ENCODE assay signal across 14 cellular contexts in the genomic region with DNA sequence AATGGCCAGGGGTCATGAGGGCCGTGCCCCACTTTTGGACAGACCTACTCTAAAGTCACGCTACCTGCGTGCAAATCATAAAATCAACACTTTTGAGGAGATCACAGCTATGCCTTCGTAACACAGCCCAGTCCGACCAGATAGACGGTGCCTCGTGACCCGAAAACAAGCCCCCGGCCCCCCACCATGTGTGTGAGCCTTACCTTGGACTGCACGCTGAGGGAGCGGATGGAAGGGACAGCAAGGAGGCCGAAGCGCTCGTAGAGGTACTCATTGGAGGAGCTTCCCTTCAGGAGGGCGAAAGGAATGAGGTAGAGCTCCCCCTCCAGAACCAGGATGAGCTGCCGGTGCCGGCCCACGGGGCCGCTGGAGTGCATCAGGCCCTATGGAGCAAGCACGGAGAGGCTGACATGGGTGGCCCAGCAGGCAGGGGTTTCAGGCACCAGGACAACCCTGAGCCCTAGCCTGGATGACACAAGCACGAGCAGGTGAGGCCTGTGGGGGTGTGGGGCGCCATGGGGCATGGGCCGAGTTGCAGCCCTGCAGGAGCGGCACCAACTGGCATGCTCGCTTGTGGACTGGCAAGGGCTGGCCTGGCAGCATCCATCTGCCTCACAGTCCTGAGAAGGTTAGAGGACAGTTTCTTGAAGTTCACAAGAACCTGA.
"Had no signal": no experiment of that assay in that cellular context is flagged by ENCODE, and none has a peak within 500 bp of the region (broad histone marks: within the 10 kb centered on the region; RNA-seq: fewer than 3 reads in every experiment).

No MANE protein-coding gene starts in this region.

- H3K9me3 Mint-ChIP-seq: dendritic cell treated with granulocyte-macrophage colony-stimulating factor and Interleukin-4, amounts not matched to agents 40 ng/mL and 50 ng/mL, for 4 days; naive thymus-derived CD4-positive, alpha-beta T cell had no signal

- H3K9me3 ChIP-seq: right atrium auricular region had no signal

- H3K4me3 ChIP-seq: right atrium auricular region had no signal

- ATAC-seq: esophagus mucosa; left colon; left ventricle myocardium superior; naive thymus-derived CD4-positive, alpha-beta T cell had no signal

- H3K27ac ChIP-seq: right atrium auricular region had no signal

- H3K27ac Mint-ChIP-seq: dendritic cell treated with granulocyte-macrophage colony-stimulating factor and Interleukin-4, amounts not matched to agents 40 ng/mL and 50 ng/mL, for 4 days; naive thymus-derived CD4-positive, alpha-beta T cell had no signal

- H3K27me3 Mint-ChIP-seq: dendritic cell treated with granulocyte-macrophage colony-stimulating factor and Interleukin-4, amounts not matched to agents 40 ng/mL and 50 ng/mL, for 4 days; naive thymus-derived CD4-positive, alpha-beta T cell had no signal

- FAIRE-seq: colon, frontal cortex, small intestine had no signal

- H3K36me3 Mint-ChIP-seq: naive thymus-derived CD4-positive, alpha-beta T cell had no signal

- DNase-seq: cerebellar nuclear complex; left colon; left ventricle myocardium superior; naive thymus-derived CD4-positive, alpha-beta T cell; occipital lobe; small intestine; stimulated activated CD4-positive, alpha-beta T cell treated with anti-CD3 and anti-CD28 coated beads, Interleukin-12 subunit alpha, Interleukin-12 subunit beta, amount 100 ng/mL, for 4 hours; stimulated activated naive CD4-positive, alpha-beta T cell treated with Interleukin-2 at 50 U/mL for 16 hours; trophoblast cell had no signal

- H3K4me3 Mint-ChIP-seq: dendritic cell treated with granulocyte-macrophage colony-stimulating factor and Interleukin-4, amounts not matched to agents 40 ng/mL and 50 ng/mL, for 4 days; naive thymus-derived CD4-positive, alpha-beta T cell had no signal

- H3K27me3 ChIP-seq: right atrium auricular region had no signal
